Comparison of ENCODE assay signal across 8 cellular contexts in genomic region chr10:89837173-89838001, GRCh38.
DNase-seq lines count a peak whose midpoint lies in the region; ATAC-seq and TF ChIP-seq lines count a peak whose summit lies in the region.

No MANE protein-coding gene starts in this region.

- no peaks in the 10 kb centered on the region for H4K20me1 ChIP-seq in SK-N-SH (ENCODE audit: insufficient read depth)
- H4K20me1 ChIP-seq in mammary epithelial cell (ENCODE audit: insufficient read depth, low read length), result no peaks in the 10 kb centered on the region

- peak overlapping the region; percentile 40 for H3K27ac Mint-ChIP-seq in activated CD4-positive, alpha-beta T cell treated with anti-CD3 and anti-CD28 coated beads for 36 hours

- no peaks in the 10 kb centered on the region for H3F3A ChIP-seq in SK-N-SH (replicated peaks; ENCODE audit: insufficient read depth)

- TF ChIP-seq CTCF in SK-N-SH (IDR thresholded peaks at IDR 0.05) (no peak), mammary epithelial cell (conservative IDR thresholded peaks at IDR 0.05 in 1 of 2, IDR thresholded peaks at IDR 0.05 in 1 of 2; ENCODE audit: extremely low read depth in 1 of 2, insufficient read depth in 1 of 2, low read depth in 1 of 2, low read length in 2 of 2) (no peak)

- H3K4me1 ChIP-seq in SK-N-SH (ENCODE audit: control insufficient read depth in 1 of 2, insufficient read depth in 2 of 2, low read depth in 1 of 2, low read length in 1 of 2), result no peaks in the 10 kb centered on the region; a peak in 1 of 4 replicates
- peaks cover 9% of the 10 kb centered on the region for H3K4me1 ChIP-seq in mammary epithelial cell (ENCODE audit: insufficient read depth, low read length)
- H3K4me1 ChIP-seq in subcutaneous abdominal adipose tissue (ENCODE audit: control insufficient read depth in 5 of 5, insufficient read depth in 5 of 5, low read length in 5 of 5), result peaks cover 0 to 21% (median 15%) of the 10 kb centered on the region in 5 donors

- POLR2A ChIA-PET in activated CD4-positive, alpha-beta T cell treated with anti-CD3 and anti-CD28 coated beads for 36 hours (lab: Charles Lee), result interaction anchor here (0.6 kb wide), 1 partner anchor 17 kb away, joined by 3 read pairs; no protein-coding TSS in a partner anchor
- POLR2A ChIA-PET in SK-N-SH (lab: Yijun Ruan, JAX), result no interaction called here

- no TSS peak for BruUV-seq in mammary epithelial cell (replicated peaks; lab: Mats Ljungman, UMichigan)

- H3K4me3 ChIP-seq in SK-N-SH (ENCODE audit: low read depth in 2 of 2, low read length in 1 of 2) (peak overlapping the region; percentile 38 to 46), mammary epithelial cell (replicated peaks in 1 of 3; ENCODE audit: insufficient read depth in 1 of 3, low read depth in 2 of 3, low read length in 3 of 3) (peak overlapping the region; percentile 17 to 34 (median 27)), subcutaneous abdominal adipose tissue (ENCODE audit: low read depth in 1 of 5, low read length in 5 of 5) (peak overlapping the region; percentile 67 to 80 (median 77))

- intact Hi-C loops in activated CD4-positive, alpha-beta T cell treated with anti-CD3 and anti-CD28 coated beads for 36 hours (cut with DNase I, micrococcal nuclease), result loop anchor here (2.0 kb wide), 2 partner anchors 23 to 33 kb away; no protein-coding TSS in a partner anchor
- intact Hi-C loops in mammary epithelial cell (cut with micrococcal nuclease), result no loop called here

- H3K4me3 Mint-ChIP-seq in activated CD4-positive, alpha-beta T cell treated with anti-CD3 and anti-CD28 coated beads for 36 hours, result peak overlapping the region; percentile 70

- dilution Hi-C loops in mammary epithelial cell (cut with HindIII; ENCODE audit: low sequenced_read_pairs), result no loop called here

- H3K9me3 ChIP-seq in SK-N-SH, result no peaks in the 10 kb centered on the region
- peaks cover 4% of the 10 kb centered on the region for H3K9me3 ChIP-seq in mammary epithelial cell (replicated peaks; ENCODE audit: insufficient read depth, low read length)
- peaks cover 0 to 8% (median 0%) of the 10 kb centered on the region in 5 donors for H3K9me3 ChIP-seq in subcutaneous abdominal adipose tissue (ENCODE audit: control insufficient read depth in 5 of 5, low read length in 5 of 5)

- H3K9me2 ChIP-seq in SK-N-SH, result no peaks in the 10 kb centered on the region

- no peaks in the 10 kb centered on the region for H3K9me3 Mint-ChIP-seq in activated CD4-positive, alpha-beta T cell treated with anti-CD3 and anti-CD28 coated beads for 36 hours (ENCODE audit: low read depth)

- CTCF ChIA-PET in activated CD4-positive, alpha-beta T cell treated with anti-CD3 and anti-CD28 coated beads for 36 hours (lab: Charles Lee), result interaction anchor here (0.7 to 1.1 kb wide), 2 partner anchors 15 to 485 kb away, joined by 3 read pairs; no protein-coding TSS in a partner anchor
- CTCF ChIA-PET in SK-N-SH (lab: Yijun Ruan, JAX), result interaction anchor here (0.7 to 1.6 kb wide), 3 partner anchors 16 to 23 kb away, joined by 3 to 5 read pairs (median 3); no protein-coding TSS in a partner anchor
- CTCF ChIA-PET in mammary epithelial cell (lab: Charles Lee; ENCODE audit: low non-redundant PET), result no interaction called here

- H3K79me2 ChIP-seq in SK-N-SH (ENCODE audit: insufficient read depth) (no peaks in the 10 kb centered on the region), mammary epithelial cell (ENCODE audit: insufficient read depth, low read length) (no peaks in the 10 kb centered on the region)

- H3K36me3 Mint-ChIP-seq in activated CD4-positive, alpha-beta T cell treated with anti-CD3 and anti-CD28 coated beads for 36 hours (ENCODE audit: low read depth), result no peaks in the 10 kb centered on the region

- 21% methylated on average over 35 of the region's 60 CpGs for WGBS in SK-N-SH (ENCODE audit: low lambda C conversion rate)
- 24% methylated on average over 23 of the region's 60 CpGs for WGBS in mammary epithelial cell (ENCODE audit: low coverage, missing lambda C conversion rate)

- H3K27me3 ChIP-seq in SK-N-SH (ENCODE audit: insufficient read depth), result peaks cover 21% of the 10 kb centered on the region; the same call in 1 of the 2 replicates
- no peaks in the 10 kb centered on the region for H3K27me3 ChIP-seq in mammary epithelial cell (ENCODE audit: insufficient read depth, low read length)
- peaks cover 0 to 3% (median 0%) of the 10 kb centered on the region in 5 donors for H3K27me3 ChIP-seq in subcutaneous abdominal adipose tissue (ENCODE audit: control insufficient read depth in 5 of 5, insufficient read depth in 4 of 5, low read length in 5 of 5)

- H2AFZ ChIP-seq in SK-N-SH (ENCODE audit: low read depth), result peak overlapping the region; percentile 24; the same call in 1 of the 2 replicates
- H2AFZ ChIP-seq in mammary epithelial cell (ENCODE audit: low read depth, low read length), result peak overlapping the region; percentile 94

- in situ Hi-C loops in mammary epithelial cell (cut with MboI; ENCODE audit: low sequenced_read_pairs in 2 of 2), result no loop called here

- peaks cover 7% of the 10 kb centered on the region for H3K27me3 Mint-ChIP-seq in activated CD4-positive, alpha-beta T cell treated with anti-CD3 and anti-CD28 coated beads for 36 hours

- peak; percentile 62 for ATAC-seq in activated CD4-positive, alpha-beta T cell treated with anti-CD3 and anti-CD28 coated beads for 36 hours
- ATAC-seq in HG02588 (IDR thresholded peaks at IDR 0.05; ENCODE audit: unreplicated experiment) (no peak), HG03439 (IDR thresholded peaks at IDR 0.05; ENCODE audit: unreplicated experiment) (no peak)

- H3K9ac ChIP-seq in SK-N-SH (no peak overlapping the region), mammary epithelial cell (ENCODE audit: insufficient read depth, low read length) (no peak overlapping the region), subcutaneous abdominal adipose tissue (ENCODE audit: low read length in 5 of 5) (peak overlapping the region in 4 of 5 donors; percentile 68 to 81 (median 73))

- no peak for TF ChIP-seq RAD21 in SK-N-SH (IDR thresholded peaks at IDR 0.05; ENCODE audit: low read length)

- H3K4me2 ChIP-seq in SK-N-SH (peak overlapping the region; percentile 66), mammary epithelial cell (ENCODE audit: insufficient read depth, low read depth, low read length) (peak overlapping the region; percentile 74)

- H3K27ac ChIP-seq in SK-N-SH (ENCODE audit: low read depth in 2 of 2, low read length in 1 of 2) (no peak overlapping the region), mammary epithelial cell (ENCODE audit: insufficient read depth, low read depth, low read length) (no peak overlapping the region), subcutaneous abdominal adipose tissue (ENCODE audit: low read depth, low read length) (no peak overlapping the region)

- no peaks in the 10 kb centered on the region for H3K36me3 ChIP-seq in SK-N-SH (replicated peaks in 1 of 2; ENCODE audit: control insufficient read depth in 1 of 2, insufficient read depth in 2 of 2, low read length in 1 of 2)
- no peaks in the 10 kb centered on the region for H3K36me3 ChIP-seq in mammary epithelial cell (ENCODE audit: insufficient read depth, low read length)
- H3K36me3 ChIP-seq in subcutaneous abdominal adipose tissue (ENCODE audit: control insufficient read depth in 5 of 5, insufficient read depth in 5 of 5, low read length in 5 of 5), result no peaks in the 10 kb centered on the region

- peaks cover 15% of the 10 kb centered on the region for H3K4me1 Mint-ChIP-seq in activated CD4-positive, alpha-beta T cell treated with anti-CD3 and anti-CD28 coated beads for 36 hours

- peak; percentile 53 for DNase-seq in activated CD4-positive, alpha-beta T cell treated with anti-CD3 and anti-CD28 coated beads for 36 hours
- DNase-seq in activated CD4-positive, alpha-beta T cell treated with anti-CD3 and anti-CD28 coated beads for 1 hour, result no peak
- DNase-seq in SK-N-SH (peak; percentile 45), mammary epithelial cell (no peak), lung microvascular endothelial cell (ENCODE audit: low read depth in 2 of 2) (peak; percentile 2 to 24)

- no peak for TF ChIP-seq EP300 in SK-N-SH (IDR thresholded peaks at IDR 0.05; ENCODE audit: borderline replicate concordance in 1 of 2, low read depth in 1 of 2, low read length in 1 of 2)

TF ChIP-seq in SK-N-SH, 30 proteins besides CTCF, POLR2A, EP300 and RAD21 (continues in another document):
- TF ChIP-seq FOSL2 (IDR thresholded peaks at IDR 0.05; ENCODE audit: borderline replicate concordance, low read depth) (no peak), RFX5 (IDR thresholded peaks at IDR 0.05; ENCODE audit: low read length) (no peak), IRF3 (IDR thresholded peaks at IDR 0.05; ENCODE audit: low read depth, low read length) (no peak), PBX3 (IDR thresholded peaks at IDR 0.05) (no peak), TEAD4 (IDR thresholded peaks at IDR 0.05; ENCODE audit: borderline replicate concordance, insufficient read depth) (no peak), USF2 (IDR thresholded peaks at IDR 0.05; ENCODE audit: borderline replicate concordance, low read depth, low read length) (no peak), NRF1 (IDR thresholded peaks at IDR 0.05; ENCODE audit: low read depth, low read length) (no peak)

Comparison
In these comparisons a context has a peak if more than half of its experiments do, and no peak if none do; other contexts are left out.
1. DNase-seq: peak in activated CD4-positive, alpha-beta T cell treated with anti-CD3 and anti-CD28 coated beads for 36 hours (single experiment), SK-N-SH (single experiment) and lung microvascular endothelial cell (2 of 2); none in activated CD4-positive, alpha-beta T cell treated with anti-CD3 and anti-CD28 coated beads for 1 hour (single experiment) and mammary epithelial cell (single experiment).
2. H3K4me3 ChIP-seq: peak in every context shown above with its lines; median percentile 77 in subcutaneous abdominal adipose tissue; 42 in SK-N-SH; 27 in mammary epithelial cell.
3. H3K9ac ChIP-seq: peak in subcutaneous abdominal adipose tissue (4 of 5); none in SK-N-SH (single experiment) and mammary epithelial cell (single experiment).